Comparison of ENCODE assay signal across 8 cellular contexts in the genomic region with DNA sequence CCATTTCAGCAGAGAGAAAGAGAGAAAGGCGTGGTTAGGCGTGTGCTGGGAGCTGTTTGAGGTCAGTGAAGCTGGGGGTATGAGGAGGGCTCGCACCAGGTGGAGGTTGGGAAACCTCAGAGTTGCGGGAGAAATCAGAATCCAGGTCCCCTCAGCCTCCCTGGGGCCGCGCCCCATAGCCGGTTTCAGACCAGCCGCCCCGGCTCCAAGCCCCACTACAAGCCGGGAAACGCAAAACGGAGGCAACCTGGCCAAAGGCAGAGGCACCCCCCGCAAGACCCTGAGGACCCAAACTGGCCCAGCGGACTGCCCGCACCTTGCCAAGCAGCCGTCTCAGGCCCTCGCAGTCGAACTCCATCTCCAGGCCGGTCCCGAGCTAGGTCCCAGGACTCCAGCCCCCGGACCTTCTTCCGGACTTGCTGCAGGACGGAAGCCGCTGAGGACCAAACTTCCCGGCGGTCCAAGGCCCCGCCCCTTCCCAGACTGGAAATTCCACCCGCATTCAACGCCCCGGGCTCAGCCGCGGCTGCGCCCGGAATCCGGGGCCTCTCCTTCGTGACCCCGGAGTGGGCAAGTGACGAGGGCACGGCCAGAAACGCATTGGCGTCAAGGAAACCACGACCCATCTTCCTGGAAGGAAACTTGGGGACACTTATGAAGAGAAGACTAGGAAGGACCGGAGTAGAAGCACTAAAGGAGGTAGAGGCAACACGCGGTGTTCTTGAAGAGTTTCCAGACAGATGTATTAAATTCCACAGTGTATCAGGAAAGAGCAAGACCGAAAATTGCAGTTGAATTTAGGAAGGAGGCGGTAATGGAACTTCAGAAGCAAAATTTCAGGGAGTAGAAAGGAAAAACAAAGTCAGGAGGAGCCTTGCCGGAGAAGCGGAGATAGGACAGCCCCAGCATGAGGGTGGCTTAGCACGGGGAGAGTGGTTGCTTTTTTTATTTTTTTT. TPM values are rescaled to one million over a fixed set of nuclear protein-coding genes. Genes with fewer than 3 reads are reported as not detected.
DNase-seq lines count a peak whose midpoint lies in the region; ATAC-seq lines count a peak whose summit lies in the region.

A gene (minus strand): TSS at position 438 of the 956 bp plus-strand sequence. CDS start 80 bp downstream, at position 358.

- DNase-seq in DMS79 (lab: John Stamatoyannopoulos, UW), result peak; percentile 75
- peak; percentile 81 for DNase-seq in KBM-7
- DNase-seq in SK-N-MC (ENCODE audit: low read depth, low spot score), result peak; percentile 22
- peak; percentile 54 to 82 for DNase-seq in activated naive CD4-positive, alpha-beta T cell treated with anti-CD3 and anti-CD28 coated beads, Interleukin-2, amount 50 U/mL, for 72 hours (ENCODE audit: low spot score in 2 of 2)
- peak; percentile 88 for DNase-seq in glomerular visceral epithelial cell (ENCODE audit: extremely low spot score)
- peak; percentile 89 for DNase-seq in occipital lobe (lab: John Stamatoyannopoulos, UW)
- peak; percentile 92 for DNase-seq in superior temporal gyrus (ENCODE audit: extremely low spot score)

- H3K27ac ChIP-seq in SK-N-MC, result peak within 1 kb of the TSS; percentile 58; the same call in 1 of the 2 replicates

- peak; percentile 80 for ATAC-seq in GM21528 (IDR thresholded peaks at IDR 0.05; ENCODE audit: low FRiP score, unreplicated experiment)
- peak; percentile 74 to 77 for ATAC-seq in activated naive CD4-positive, alpha-beta T cell treated with anti-CD3 and anti-CD28 coated beads, Interleukin-2, amount 50 U/mL, for 72 hours

- H3K27ac Mint-ChIP-seq in activated naive CD4-positive, alpha-beta T cell treated with anti-CD3 and anti-CD28 coated beads, Interleukin-2, amount 50 U/mL, for 72 hours, result no peak within 1 kb of the TSS

- H3K9me3 ChIP-seq in SK-N-MC (ENCODE audit: low read depth, low read length), result no peaks in the 10 kb centered on the region

- H3K9ac ChIP-seq in SK-N-MC (ENCODE audit: insufficient read length), result peak within 1 kb of the TSS; percentile 96

- no peaks in the 10 kb centered on the region for H3K9me3 Mint-ChIP-seq in activated naive CD4-positive, alpha-beta T cell treated with anti-CD3 and anti-CD28 coated beads, Interleukin-2, amount 50 U/mL, for 72 hours

- no peaks in the 10 kb centered on the region for H3K36me3 Mint-ChIP-seq in activated naive CD4-positive, alpha-beta T cell treated with anti-CD3 and anti-CD28 coated beads, Interleukin-2, amount 50 U/mL, for 72 hours

- peak within 1 kb of the TSS; percentile 100 for H3K4me3 ChIP-seq in SK-N-MC

- in situ Hi-C loops in KBM-7 (cut with MboI; ENCODE audit: low pct_unique_long_range_greater_than_20kb, low sequenced_read_pairs), result no loop called here

- no peaks in the 10 kb centered on the region for H3K36me3 ChIP-seq in SK-N-MC (ENCODE audit: insufficient read depth, low read length)

RNA-seq across cellular contexts. Expression of the gene that starts here (rescaled TPM):
- 10 to 100 TPM; 11.3 to 17.8 TPM for total RNA-seq in activated naive CD4-positive, alpha-beta T cell treated with anti-CD3 and anti-CD28 coated beads, Interleukin-2, amount 50 U/mL, for 72 hours
- total RNA-seq in occipital lobe, result 27.8 TPM

Comparison
In these comparisons a context has a peak if more than half of its experiments do, and no peak if none do; other contexts are left out.
1. Peak in every context shown above with its lines: DNase-seq, ATAC-seq, H3K4me3 ChIP-seq and H3K27ac ChIP-seq.
2. DNase-seq: peak in every context shown above with its lines; median percentile 92 in superior temporal gyrus; 89 in occipital lobe; 88 in glomerular visceral epithelial cell; 81 in KBM-7; 75 in DMS79; 68 in activated naive CD4-positive, alpha-beta T cell treated with anti-CD3 and anti-CD28 coated beads, Interleukin-2, amount 50 U/mL, for 72 hours; 22 in SK-N-MC.